Comparison of ENCODE assay signal across 8 cellular contexts in genomic region chr21:43938751-43939442, GRCh38.
DNase-seq lines count a peak whose midpoint lies in the region; ATAC-seq, FAIRE-seq and TF ChIP-seq lines count a peak whose summit lies in the region.

No MANE protein-coding gene starts in this region.

- H3K9me3 Mint-ChIP-seq in activated CD8-positive, alpha-beta memory T cell treated with anti-CD3 and anti-CD28 coated beads, Interleukin-2, amount 10 ng/mL, durations not matched to agents 7 days and 5 days (ENCODE audit: low read depth), result no peaks in the 10 kb centered on the region

- 0 out of 3 replicates have a peak, but pooled peaks cover 3% of the 10 kb centered on the region for H3K4me1 ChIP-seq in A549
- peaks cover 12% of the 10 kb centered on the region for H3K4me1 ChIP-seq in muscle layer of colon (ENCODE audit: insufficient read depth, low read length)

- WGBS in A549 (ENCODE audit: missing lambda C conversion rate), result 12% methylated on average over 10 of the region's 30 CpGs

- peak overlapping the region; percentile 56 for H3K27ac Mint-ChIP-seq in activated CD8-positive, alpha-beta memory T cell treated with anti-CD3 and anti-CD28 coated beads, Interleukin-2, amount 10 ng/mL, durations not matched to agents 7 days and 5 days

- TF ChIP-seq POLR2A in A549 (IDR thresholded peaks at IDR 0.05; ENCODE audit: low read length) (no peak), GM18505 (IDR thresholded peaks at IDR 0.05; ENCODE audit: borderline replicate concordance, extremely low read depth, insufficient read depth, insufficient read length) (no peak)

- peaks cover 2% of the 10 kb centered on the region for H3K36me3 Mint-ChIP-seq in activated CD8-positive, alpha-beta memory T cell treated with anti-CD3 and anti-CD28 coated beads, Interleukin-2, amount 10 ng/mL, durations not matched to agents 7 days and 5 days

- H3K4me1 Mint-ChIP-seq in activated CD8-positive, alpha-beta memory T cell treated with anti-CD3 and anti-CD28 coated beads, Interleukin-2, amount 10 ng/mL, durations not matched to agents 7 days and 5 days, result peaks cover 15% of the 10 kb centered on the region

- POLR2A ChIA-PET in A549 (lab: Yijun Ruan, JAX), result no interaction called here

- peak; percentile 93 for TF ChIP-seq CTCF in A549 (IDR thresholded peaks at IDR 0.05)
- TF ChIP-seq CTCF in epithelial cell of esophagus (IDR thresholded peaks at IDR 0.05; ENCODE audit: insufficient read depth, low read depth, low read length, missing control alignments), result peak; percentile 88

- TF ChIP-seq EP300 in A549 (IDR thresholded peaks at IDR 0.05), result no peak

- H3K9me3 ChIP-seq in A549 (no peaks in the 10 kb centered on the region), muscle layer of colon (ENCODE audit: low read length) (no peaks in the 10 kb centered on the region)

- H3K4me2 ChIP-seq in A549, result peak overlapping the region; percentile 75

- H3K27ac ChIP-seq in A549, result peak overlapping the region; percentile 43 to 81; a peak in 5 of 6 replicates
- no peak overlapping the region for H3K27ac ChIP-seq in muscle layer of colon (ENCODE audit: low read depth, low read length)

- H3K27me3 ChIP-seq in muscle layer of colon (ENCODE audit: control insufficient read depth in 1 of 2, insufficient read depth in 2 of 2, low read length in 2 of 2), result no peaks in the 10 kb centered on the region

- no peak for FAIRE-seq in A549 (lab: Jason Lieb, UNC)

- H3K4me3 Mint-ChIP-seq in activated CD8-positive, alpha-beta memory T cell treated with anti-CD3 and anti-CD28 coated beads, Interleukin-2, amount 10 ng/mL, durations not matched to agents 7 days and 5 days, result peak overlapping the region; percentile 77

- CTCF ChIA-PET in A549 (lab: Yijun Ruan, JAX), result interaction anchor here (0.6 to 4.9 kb wide), 28 partner anchors 10 to 167 kb away, joined by 3 to 27 read pairs (median 4); no protein-coding TSS in a partner anchor
- CTCF ChIA-PET in activated CD8-positive, alpha-beta memory T cell treated with anti-CD3 and anti-CD28 coated beads, Interleukin-2, amount 10 ng/mL, durations not matched to agents 7 days and 5 days (lab: Charles Lee), result interaction anchor here (0.6 to 4.7 kb wide), 27 partner anchors 8 to 150 kb away, joined by 3 to 38 read pairs (median 4); partner anchors contain the start of gene RRP1

- no peaks in the 10 kb centered on the region for H3K36me3 ChIP-seq in muscle layer of colon (ENCODE audit: insufficient read depth, low read length)

- DNase-seq in A549 (ENCODE audit: low read depth in 1 of 2, low spot score in 1 of 2) (peak; percentile 68 to 80), NCI-H69 (lab: John Stamatoyannopoulos, UW) (peak; percentile 60), epithelial cell of esophagus (ENCODE audit: low read depth) (peak; percentile 73)
- peak; percentile 92 for DNase-seq in activated CD8-positive, alpha-beta memory T cell treated with anti-CD3 and anti-CD28 coated beads, Interleukin-2, amount 10 ng/mL, durations not matched to agents 7 days and 5 days
- peak; percentile 71 to 80 for DNase-seq in stimulated activated CD8-positive, alpha-beta memory T cell treated with anti-CD3 and anti-CD28 coated beads, Interleukin-7, amount 100 ng/mL, for 1 hour (ENCODE audit: low read depth in 2 of 2)

- ATAC-seq in A549 (peak; percentile 95 to 98), GM18505 (IDR thresholded peaks at IDR 0.05; ENCODE audit: unreplicated experiment) (peak; percentile 74), HG02970 (IDR thresholded peaks at IDR 0.05; ENCODE audit: low FRiP score, unreplicated experiment) (peak; percentile 76)
- peak; percentile 99 for ATAC-seq in activated CD8-positive, alpha-beta memory T cell treated with anti-CD3 and anti-CD28 coated beads, Interleukin-2, amount 10 ng/mL, durations not matched to agents 7 days and 5 days

- TF ChIP-seq RAD21 in A549 (conservative IDR thresholded peaks at IDR 0.05 in 1 of 2, IDR thresholded peaks at IDR 0.05 in 1 of 2), result peak; percentile 67 to 68

- peak overlapping the region; percentile 33 for H3K4me3 ChIP-seq in A549
- no peak overlapping the region for H3K4me3 ChIP-seq in epithelial cell of esophagus (ENCODE audit: low read length)
- H3K4me3 ChIP-seq in muscle layer of colon (ENCODE audit: low read depth in 1 of 2, low read length in 2 of 2), result peak overlapping the region; percentile 2 to 46

- no peaks in the 10 kb centered on the region for H3K27me3 Mint-ChIP-seq in activated CD8-positive, alpha-beta memory T cell treated with anti-CD3 and anti-CD28 coated beads, Interleukin-2, amount 10 ng/mL, durations not matched to agents 7 days and 5 days

- no peak overlapping the region for H3K9ac ChIP-seq in muscle layer of colon (ENCODE audit: low read length)

TF ChIP-seq in A549, 52 proteins besides CTCF, POLR2A, EP300 and RAD21:
- TF ChIP-seq MAX (IDR thresholded peaks at IDR 0.05) (peak; percentile 26; the same call in 1 of the 2 replicates), ZNF302 (CRISPR knock-in tag; IDR thresholded peaks at IDR 0.05) (no peak), MAZ (IDR thresholded peaks at IDR 0.05; ENCODE audit: borderline replicate concordance, low read depth, low read length) (0 out of 2 replicates have a peak, but pooled peaks have one; percentile 46), SMC3 (IDR thresholded peaks at IDR 0.05) (peak; percentile 64), USF2 (IDR thresholded peaks at IDR 0.05) (peak; percentile 49), TFCP2L1 (CRISPR knock-in tag; IDR thresholded peaks at IDR 0.05) (no peak)
